Comparison of ENCODE assay signal across 33 cellular contexts in genomic region chr1:174401075-174401474, GRCh38. TPM values are rescaled to one million over a fixed set of nuclear protein-coding genes. Genes with fewer than 3 reads are reported as not detected.
"Had no signal": no experiment of that assay in that cellular context is flagged by ENCODE, and none has a peak within 500 bp of the region (broad histone marks: within the 10 kb centered on the region; RNA-seq: fewer than 3 reads in every experiment).

No MANE protein-coding gene starts in this region.

- H3K36me3 ChIP-seq: ascending aorta, breast epithelium, cardiac muscle cell, colonic mucosa, gastrocnemius medialis had no signal

- H3K27ac ChIP-seq: ascending aorta, breast epithelium, cardiac muscle cell, colonic mucosa, esophagus muscularis mucosa, foreskin keratinocyte, gastrocnemius medialis, heart left ventricle, VCaP had no signal

- H3K4me3 ChIP-seq: ascending aorta, breast epithelium, cardiac muscle cell, colonic mucosa, esophagus muscularis mucosa, gastrocnemius medialis, heart left ventricle had no signal

- DNase-seq: activated CD4-positive, alpha-beta memory T cell treated with anti-CD3 and anti-CD28 coated beads, Interleukin-2, amount 10 ng/mL, durations not matched to agents 7 days and 5 days; activated CD4-positive, alpha-beta T cell treated with anti-CD3 and anti-CD28 coated beads for 1 hour; activated CD4-positive, alpha-beta T cell treated with anti-CD3 and anti-CD28 coated beads for 4 hours; activated CD4-positive, alpha-beta T cell treated with anti-CD3 and anti-CD28 coated beads, Interleukin-2, amount 10 ng/mL, durations not matched to agents 7 days and 5 days; activated CD4-positive, alpha-beta T cell treated with anti-CD3 and anti-CD28 coated beads, Interleukin-2, amount 50 U/mL, for 4 hours; activated CD8-positive, alpha-beta memory T cell treated with anti-CD3 and anti-CD28 coated beads, Interleukin-2, amount 50 U/mL, for 48 hours; activated gamma-delta T cell; activated naive CD4-positive, alpha-beta T cell; activated naive CD4-positive, alpha-beta T cell treated with anti-CD3 and anti-CD28 coated beads, Interleukin-2, amount 10 ng/mL, durations not matched to agents 7 days and 5 days; activated naive CD8-positive, alpha-beta T cell treated with anti-CD3 and anti-CD28 coated beads, Interleukin-2, amount 10 ng/mL, durations not matched to agents 7 days and 5 days; activated T-cell treated with anti-CD3 and anti-CD28 coated beads for 4 hours; activated T-cell treated with anti-CD3 and anti-CD28 coated beads, Interleukin-2, amount 50 U/mL, for 24 hours; activated T-cell treated with anti-CD3 and anti-CD28 coated beads, Interleukin-2, amount 50 U/mL, for 72 hours; central memory CD4-positive, alpha-beta T cell; cerebellar nuclear complex; colonic mucosa; effector CD8-positive, alpha-beta T cell; foreskin keratinocyte; gastrocnemius medialis; glutamatergic neuron; heart left ventricle; hypothalamus; T1000 had no signal

- FAIRE-seq: endometrium, TTC549 had no signal

- H3K9me3 ChIP-seq: ascending aorta, breast epithelium, colonic mucosa, esophagus muscularis mucosa, gastrocnemius medialis, heart left ventricle had no signal

- ATAC-seq: activated naive CD4-positive, alpha-beta T cell treated with anti-CD3 and anti-CD28 coated beads, Interleukin-2, amount 50 U/mL, for 72 hours; activated T-cell treated with anti-CD3 and anti-CD28 coated beads, Interleukin-2, amount 50 U/mL, for 72 hours; foreskin keratinocyte; gastrocnemius medialis; WTC11 had no signal

- H3K27me3 ChIP-seq: ascending aorta, breast epithelium, cardiac muscle cell, colonic mucosa, esophagus muscularis mucosa, foreskin keratinocyte, gastrocnemius medialis, heart left ventricle had no signal

- H3K4me1 ChIP-seq: ascending aorta, breast epithelium, colonic mucosa, esophagus muscularis mucosa, foreskin keratinocyte, gastrocnemius medialis, heart left ventricle had no signal

RNA-seq across cellular contexts. Expression of gene GPR52, which starts 46.7 kb away (rescaled TPM):
- total RNA-seq: epithelial cell of proximal tubule had no signal
- polyA plus RNA-seq: cardiac muscle cell, foreskin keratinocyte had no signal
